In genomic region chrX:110794601-110795000, GRCh38 we compare ENCODE assay signal across 1 cellular context.
TF ChIP-seq lines count a peak whose summit lies in the region.

No MANE protein-coding gene starts in this region.

TF ChIP-seq in GM12878, 131 proteins besides CTCF, POLR2A, EP300 and RAD21 (continued from another document):
- TF ChIP-seq REST (IDR thresholded peaks at IDR 0.05; ENCODE audit: low read depth, low read length) (no peak), ETV6 (conservative IDR thresholded peaks at IDR 0.05 in 1 of 2, IDR thresholded peaks at IDR 0.05 in 1 of 2; ENCODE audit: borderline replicate concordance in 1 of 2, low read depth in 1 of 2) (no peak), BACH1 (IDR thresholded peaks at IDR 0.05; ENCODE audit: borderline replicate concordance) (no peak), ATF2 (IDR thresholded peaks at IDR 0.05; ENCODE audit: low read length) (no peak), BMI1 (IDR thresholded peaks at IDR 0.05; ENCODE audit: borderline replicate concordance) (no peak), JUNB (IDR thresholded peaks at IDR 0.05) (no peak), EZH2 (IDR thresholded peaks at IDR 0.05; ENCODE audit: borderline replicate concordance, control insufficient read depth, low read depth, low read length) (no peak), BHLHE40 (IDR thresholded peaks at IDR 0.05; ENCODE audit: borderline replicate concordance in 1 of 2, low read depth in 2 of 2, low read length in 1 of 2) (no peak), NR2C2 (IDR thresholded peaks at IDR 0.05; ENCODE audit: borderline replicate concordance, control insufficient read depth, insufficient read length, low read depth) (no peak), CBX3 (IDR thresholded peaks at IDR 0.05; ENCODE audit: borderline replicate concordance, low read depth) (no peak), SMAD5 (IDR thresholded peaks at IDR 0.05; ENCODE audit: low read depth) (no peak), NFIC (IDR thresholded peaks at IDR 0.05; ENCODE audit: low read depth, low read length) (no peak), CBX5 (IDR thresholded peaks at IDR 0.05; ENCODE audit: low read depth) (no peak), E2F8 (IDR thresholded peaks at IDR 0.05; ENCODE audit: low read depth, partially characterized antibody) (no peak), BCL3 (IDR thresholded peaks at IDR 0.05; ENCODE audit: borderline replicate concordance, insufficient read depth, low read depth, low read length, poor library complexity, severe bottlenecking) (no peak), WRNIP1 (IDR thresholded peaks at IDR 0.05; ENCODE audit: borderline replicate concordance, low read depth, low read length) (no peak)
